Comparison of ENCODE assay signal across 13 cellular contexts in genomic region chr12:118151755-118152154, GRCh38. TPM values are rescaled to one million over a fixed set of nuclear protein-coding genes. Genes with fewer than 3 reads are reported as not detected.
A peak's percentile ranks its signal among the peaks of the same experiment; 100 is the strongest.
DNase-seq lines count a peak whose midpoint lies in the region; ATAC-seq and TF ChIP-seq lines count a peak whose summit lies in the region.
"Had no signal": no experiment of that assay in that cellular context is flagged by ENCODE, and none has a peak within 500 bp of the region (broad histone marks: within the 10 kb centered on the region; RNA-seq: fewer than 3 reads in every experiment).

No MANE protein-coding gene starts in this region.

- H3K9me3 ChIP-seq in AG04450 (ENCODE audit: control insufficient read depth, insufficient read depth, low read length): no peaks in the 10 kb centered on the region
- H3K9me3 ChIP-seq: BLaER1 had no signal

- H3K9me3 Mint-ChIP-seq in GM23338: no peaks in the 10 kb centered on the region
- no peaks in the 10 kb centered on the region for H3K9me3 Mint-ChIP-seq in effector memory CD8-positive, alpha-beta T cell
- peaks cover 0 to 4% of the 10 kb centered on the region in 2 donors for H3K9me3 Mint-ChIP-seq in stimulated activated naive B cell treated with anti-CD40 and anti-IgM and Interleukin-4, amounts not matched to agents 10 μg/mL and 1 μg/mL and 100 μg/mL, for 72 hours
- H3K9me3 Mint-ChIP-seq in activated T-cell treated with anti-CD3 and anti-CD28 coated beads, Interleukin-2, amount 50 U/mL, for 72 hours: no peaks in the 10 kb centered on the region

- peaks cover 20% of the 10 kb centered on the region for H3K36me3 Mint-ChIP-seq in GM23338 (ENCODE audit: low read depth)
- H3K36me3 Mint-ChIP-seq in effector memory CD8-positive, alpha-beta T cell (ENCODE audit: insufficient read depth): peaks cover 42% of the 10 kb centered on the region
- H3K36me3 Mint-ChIP-seq in stimulated activated naive B cell treated with anti-CD40 and anti-IgM and Interleukin-4, amounts not matched to agents 10 μg/mL and 1 μg/mL and 100 μg/mL, for 72 hours: peaks cover 24 to 30% of the 10 kb centered on the region in 2 donors
- peaks cover 4 to 8% of the 10 kb centered on the region in 2 donors for H3K36me3 Mint-ChIP-seq in activated T-cell treated with anti-CD3 and anti-CD28 coated beads, Interleukin-2, amount 50 U/mL, for 72 hours (ENCODE audit: insufficient read depth in 2 of 2)

- 0 out of 2 replicates have a peak, but pooled peaks cover 4% of the 10 kb centered on the region for H3K36me3 ChIP-seq in GM23338 (ENCODE audit: insufficient read depth)

- no peak overlapping the region for H3K4me3 ChIP-seq in AG04450 (ENCODE audit: low read depth, low read length)
- H3K4me3 ChIP-seq in GM23338: no peak overlapping the region
- H3K4me3 ChIP-seq: BLaER1, GM12878 had no signal

- no peaks in the 10 kb centered on the region for H3K4me1 ChIP-seq in GM23338 (ENCODE audit: insufficient read depth)
- H3K4me1 ChIP-seq: BLaER1 had no signal

- TF ChIP-seq CTCF in AG04450 (IDR thresholded peaks at IDR 0.05; ENCODE audit: low read depth, low read length) (no peak), GM23338 (conservative IDR thresholded peaks at IDR 0.05; ENCODE audit: low read depth in 2 of 2) (no peak)

- no peak overlapping the region for H3K4me3 Mint-ChIP-seq in GM23338
- H3K4me3 Mint-ChIP-seq in effector memory CD8-positive, alpha-beta T cell: no peak overlapping the region
- no peak overlapping the region for H3K4me3 Mint-ChIP-seq in stimulated activated naive B cell treated with anti-CD40 and anti-IgM and Interleukin-4, amounts not matched to agents 10 μg/mL and 1 μg/mL and 100 μg/mL, for 72 hours
- H3K4me3 Mint-ChIP-seq in activated T-cell treated with anti-CD3 and anti-CD28 coated beads, Interleukin-2, amount 50 U/mL, for 72 hours: no peak overlapping the region

- no peaks in the 10 kb centered on the region for H3K27me3 ChIP-seq in AG04450 (ENCODE audit: control insufficient read depth, insufficient read depth, low read length)
- no peaks in the 10 kb centered on the region for H3K27me3 ChIP-seq in GM23338 (ENCODE audit: insufficient read depth)
- H3K27me3 ChIP-seq: BLaER1 had no signal

- peaks cover 10% of the 10 kb centered on the region; the same call in 1 of the 2 replicates for H4K20me1 ChIP-seq in GM23338 (replicated peaks; ENCODE audit: insufficient read depth)
- H4K20me1 ChIP-seq: BLaER1 had no signal

- peaks cover 3% of the 10 kb centered on the region for H3K27me3 Mint-ChIP-seq in GM23338 (ENCODE audit: insufficient read depth, low read depth, poor library complexity)
- no peaks in the 10 kb centered on the region for H3K27me3 Mint-ChIP-seq in effector memory CD8-positive, alpha-beta T cell
- H3K27me3 Mint-ChIP-seq in stimulated activated naive B cell treated with anti-CD40 and anti-IgM and Interleukin-4, amounts not matched to agents 10 μg/mL and 1 μg/mL and 100 μg/mL, for 72 hours: no peaks in the 10 kb centered on the region
- no peaks in the 10 kb centered on the region for H3K27me3 Mint-ChIP-seq in activated T-cell treated with anti-CD3 and anti-CD28 coated beads, Interleukin-2, amount 50 U/mL, for 72 hours (ENCODE audit: low read depth)

- H3K79me2 ChIP-seq in GM23338 (replicated peaks; ENCODE audit: insufficient read depth): no peaks in the 10 kb centered on the region

- no peak for ATAC-seq in GM23338
- no peak for ATAC-seq in effector memory CD8-positive, alpha-beta T cell (replicated peaks)
- ATAC-seq in stimulated activated naive B cell treated with anti-CD40 and anti-IgM and Interleukin-4, amounts not matched to agents 10 μg/mL and 1 μg/mL and 100 μg/mL, for 72 hours (replicated peaks): no peak
- ATAC-seq in stimulated activated naive CD8-positive, alpha-beta T cell treated with anti-CD3 and anti-CD28 coated beads, Interleukin-15, Interleukin-2, amounts not matched to agents 100 U/mL and 50 U/mL, for 24 hours: no peak
- ATAC-seq in activated T-cell treated with anti-CD3 and anti-CD28 coated beads, Interleukin-2, amount 50 U/mL, for 72 hours (replicated peaks in 1 of 2): no peak
- ATAC-seq: GM12878 had no signal

- CTCF ChIA-PET in AG04450 (lab: Charles Lee): interaction anchor here (0.6 to 1.4 kb wide), 2 partner anchors 14 to 277 kb away, joined by 3 to 4 read pairs; no protein-coding TSS in a partner anchor

- H3K27ac Mint-ChIP-seq in GM23338: no peak overlapping the region
- peak overlapping the region; percentile 57 to 61 for H3K27ac Mint-ChIP-seq in effector memory CD8-positive, alpha-beta T cell
- H3K27ac Mint-ChIP-seq in stimulated activated naive B cell treated with anti-CD40 and anti-IgM and Interleukin-4, amounts not matched to agents 10 μg/mL and 1 μg/mL and 100 μg/mL, for 72 hours: peak overlapping the region; percentile 37
- H3K27ac Mint-ChIP-seq in activated T-cell treated with anti-CD3 and anti-CD28 coated beads, Interleukin-2, amount 50 U/mL, for 72 hours: no peak overlapping the region

- H3K27ac ChIP-seq in AG04450 (ENCODE audit: low read depth, low read length): peak overlapping the region; percentile 2
- H3K27ac ChIP-seq in GM23338 (ENCODE audit: low read depth): peak overlapping the region; percentile 55; the same call in 1 of the 2 replicates
- H3K27ac ChIP-seq: BLaER1 had no signal

- no peak overlapping the region for H3K4me2 ChIP-seq in GM23338
- H3K4me2 ChIP-seq: BLaER1 had no signal

- no peaks in the 10 kb centered on the region; the same call in 2 of the 3 replicates for H3K4me1 Mint-ChIP-seq in GM23338
- H3K4me1 Mint-ChIP-seq in effector memory CD8-positive, alpha-beta T cell (ENCODE audit: low read depth in 2 of 2): no peaks in the 10 kb centered on the region
- H3K4me1 Mint-ChIP-seq in stimulated activated naive B cell treated with anti-CD40 and anti-IgM and Interleukin-4, amounts not matched to agents 10 μg/mL and 1 μg/mL and 100 μg/mL, for 72 hours: peaks cover 5 to 10% of the 10 kb centered on the region in 2 donors
- H3K4me1 Mint-ChIP-seq in activated T-cell treated with anti-CD3 and anti-CD28 coated beads, Interleukin-2, amount 50 U/mL, for 72 hours (ENCODE audit: low read depth): no peaks in the 10 kb centered on the region

- POLR2A ChIA-PET in AG04450 (lab: Yijun Ruan, JAX): no interaction called here

- DNase-seq in AG04450 (ENCODE audit: low read depth, low spot score) (no peak), GM23338 (ENCODE audit: low spot score) (no peak)
- DNase-seq in effector memory CD8-positive, alpha-beta T cell: no peak
- DNase-seq in stimulated activated naive B cell treated with anti-CD40 and anti-IgM and Interleukin-4, amounts not matched to agents 10 μg/mL and 1 μg/mL and 100 μg/mL, for 72 hours: no peak
- DNase-seq in stimulated activated naive CD8-positive, alpha-beta T cell treated with anti-CD3 and anti-CD28 coated beads, Interleukin-15, Interleukin-2, amounts not matched to agents 100 U/mL and 50 U/mL, for 24 hours: no peak
- DNase-seq in activated T-cell treated with anti-CD3 and anti-CD28 coated beads, Interleukin-2, amount 50 U/mL, for 72 hours: no peak
- DNase-seq: AML-193, Calu3, DMS 273 treated with DMSO at 0.1 percent for 48 hours, H7, IMR-90 had no signal

- no peaks in the 10 kb centered on the region for H3K9me2 ChIP-seq in GM23338 (ENCODE audit: insufficient read depth)

- H3F3A ChIP-seq in GM23338 (replicated peaks; ENCODE audit: low read depth): peaks cover 8% of the 10 kb centered on the region; the same call in 1 of the 2 replicates

- H2AFZ ChIP-seq in GM23338: no peak overlapping the region

RNA-seq across cellular contexts. Expression of gene PEBP1, which starts 15.8 kb away (rescaled TPM):
- 149 and 151 TPM in 2 replicates for polyA plus RNA-seq in AG04450 (2011; rRNA removed)
- 73.8 and 98.0 TPM in 2 replicates for polyA minus RNA-seq in AG04450 (2011; rRNA and poly(A)+ RNA removed)
- 442 and 453 TPM in 2 replicates for total RNA-seq in GM23338 (2014; rRNA removed; shearing (Covaris generic))
- polyA plus RNA-seq in GM23338 (2016; fragmentation: Nextera tagmentation; extraction: Ambion mirVana): 819 and 844 TPM in 2 replicates
- total RNA-seq in activated T-cell treated with anti-CD3 and anti-CD28 coated beads, Interleukin-2, amount 50 U/mL, for 72 hours: 10 to 100 TPM; 93.4 to 99.5 TPM

RNA-seq across cellular contexts. Expression of gene VSIG10, which starts 47.9 kb away (rescaled TPM):
- 9.7 and 10.5 TPM in 2 replicates for polyA plus RNA-seq in AG04450 (2011; rRNA removed)
- 19.3 and 21.8 TPM in 2 replicates for polyA minus RNA-seq in AG04450 (2011; rRNA and poly(A)+ RNA removed)
- total RNA-seq in GM23338 (2014; rRNA removed; shearing (Covaris generic)): 87.5 and 98.5 TPM in 2 replicates
- 48.1 and 52.1 TPM in 2 replicates for polyA plus RNA-seq in GM23338 (2016; fragmentation: Nextera tagmentation; extraction: Ambion mirVana)
- total RNA-seq in activated T-cell treated with anti-CD3 and anti-CD28 coated beads, Interleukin-2, amount 50 U/mL, for 72 hours: 1 to 10 TPM; 3.1 to 4.5 TPM

Comparison
In these comparisons a context has a peak if more than half of its experiments do, and no peak if none do; other contexts are left out.
1. H3K27ac Mint-ChIP-seq: peak in effector memory CD8-positive, alpha-beta T cell (2 of 2) and stimulated activated naive B cell treated with anti-CD40 and anti-IgM and Interleukin-4, amounts not matched to agents 10 μg/mL and 1 μg/mL and 100 μg/mL, for 72 hours (single experiment); none in GM23338 (single experiment) and activated T-cell treated with anti-CD3 and anti-CD28 coated beads, Interleukin-2, amount 50 U/mL, for 72 hours (single experiment).
2. RNA of gene VSIG10, which starts 47.9 kb away (total RNA-seq): 87.5 to 98.5 TPM in GM23338; 3.1 to 4.5 TPM in activated T-cell treated with anti-CD3 and anti-CD28 coated beads, Interleukin-2, amount 50 U/mL, for 72 hours; every median in the first group is over 10 times any median in the second.